10 cellular contexts compared by ENCODE assay signal in genomic region chr14:73717247-73717646, GRCh38. TPM values are rescaled to one million over a fixed set of nuclear protein-coding genes. Genes with fewer than 3 reads are reported as not detected.
DNase-seq lines count a peak whose midpoint lies in the region; ATAC-seq and TF ChIP-seq lines count a peak whose summit lies in the region.
"Had no signal": no experiment of that assay in that cellular context is flagged by ENCODE, and none has a peak within 500 bp of the region (broad histone marks: within the 10 kb centered on the region; RNA-seq: fewer than 3 reads in every experiment).

No MANE protein-coding gene starts in this region.

- no peak overlapping the region for H2BK20ac ChIP-seq in IMR-90 (ENCODE audit: low read depth, low read length)

- peak overlapping the region; percentile 68 for H3K4ac ChIP-seq in IMR-90 (ENCODE audit: low read depth, low read length)

- peaks cover 26% of the 10 kb centered on the region for H3K36me3 ChIP-seq in CD8-positive, alpha-beta memory T cell (ENCODE audit: insufficient read depth, low read length)
- H3K36me3 ChIP-seq in IMR-90 (ENCODE audit: control insufficient read depth, insufficient read depth, low read length) (peaks cover 44% of the 10 kb centered on the region), colonic mucosa (peaks cover 11% of the 10 kb centered on the region)

- H2AK9ac ChIP-seq in IMR-90 (replicated peaks; ENCODE audit: low read depth, low read length, poor library complexity): no peak overlapping the region

- H2AFZ ChIP-seq in IMR-90 (replicated peaks; ENCODE audit: low read length, poor library complexity): no peak overlapping the region

- peaks cover 6% of the 10 kb centered on the region for H3K4me1 ChIP-seq in CD8-positive, alpha-beta memory T cell (ENCODE audit: insufficient read depth, low read length)
- H3K4me1 ChIP-seq in IMR-90 (ENCODE audit: control insufficient read depth, insufficient read depth, low read length) (peaks cover 15% of the 10 kb centered on the region), colonic mucosa (no peaks in the 10 kb centered on the region)

- no peak overlapping the region for H4K91ac ChIP-seq in IMR-90 (ENCODE audit: insufficient read depth, low read depth, low read length)

- POLR2A ChIA-PET in CD8-positive, alpha-beta memory T cell (lab: Charles Lee): interaction anchor here (0.5 kb wide), 1 partner anchor 102 kb away, joined by 4 read pairs; no protein-coding TSS in a partner anchor
- POLR2A ChIA-PET in IMR-90 (lab: Charles Lee; ENCODE audit: unreplicated experiment): interaction anchor here (0.6 kb wide), 1 partner anchor 134 kb away, joined by 3 read pairs; no protein-coding TSS in a partner anchor

- H3K27ac Mint-ChIP-seq in CD8-positive, alpha-beta memory T cell: peak overlapping the region in 7 of 8 donors; percentile 4 to 77 (median 54)
- no peak overlapping the region for H3K27ac Mint-ChIP-seq in neural crest cell (ENCODE audit: unreplicated experiment)
- no peak overlapping the region for H3K27ac Mint-ChIP-seq in activated T-helper 2 cell treated with anti-CD3 and anti-CD28 coated beads, Interferon-gamma antibody, Interleukin-2, Interleukin-4, amounts not matched to agents 10 μg/mL and 5 μg/mL and 100 μg/mL, durations not matched to agents 14 hours and 24 hours and 36 hours
- H3K27ac Mint-ChIP-seq: activated CD4-positive, alpha-beta memory T cell treated with anti-CD3 and anti-CD28 coated beads, Interleukin-2, amount 10 ng/mL, durations not matched to agents 7 days and 5 days had no signal

- no peak for ATAC-seq in IMR-90 (ENCODE audit: low read depth)
- no peak for ATAC-seq in HG03460 (IDR thresholded peaks at IDR 0.05; ENCODE audit: unreplicated experiment)

- CTCF ChIA-PET in CD8-positive, alpha-beta memory T cell (lab: Charles Lee): interaction anchor here (0.7 to 3.9 kb wide), 3 partner anchors 12 to 169 kb away, joined by 3 to 18 read pairs (median 8); no protein-coding TSS in a partner anchor
- CTCF ChIA-PET in IMR-90 (lab: Yijun Ruan, JAX): no interaction called here

- H3K56ac ChIP-seq in IMR-90 (ENCODE audit: extremely low read depth, insufficient read depth, low read length): no peak overlapping the region

- H3K4me2 ChIP-seq in IMR-90 (ENCODE audit: low read depth, low read length): peak overlapping the region; percentile 7; the same call in 1 of the 2 replicates

- WGBS in IMR-90 (ENCODE audit: extremely low coverage in 2 of 2, insufficient read length in 1 of 2), 2 experiments: no CpG with 5 or more reads among the region's 2 CpGs

- no peak for TF ChIP-seq POLR2A in IMR-90 (IDR thresholded peaks at IDR 0.05; ENCODE audit: low read depth, low read length)

- peak overlapping the region; percentile 77; the same call in 1 of the 2 replicates for H2AK5ac ChIP-seq in IMR-90 (ENCODE audit: low read depth, low read length)

- no peak overlapping the region; the same call in 2 of the 3 replicates for H2BK15ac ChIP-seq in IMR-90 (ENCODE audit: low read depth, low read length)

- no peak for TF ChIP-seq RAD21 in IMR-90 (IDR thresholded peaks at IDR 0.05; ENCODE audit: low read length)

- dilution Hi-C loops in IMR-90 (cut with HindIII; ENCODE audit: low sequenced_read_pairs, unreplicated experiment): no loop called here

- peaks cover 31% of the 10 kb centered on the region for H4K20me1 ChIP-seq in IMR-90 (ENCODE audit: insufficient read depth, low read length)

- in situ Hi-C loops in IMR-90 (cut with MboI; ENCODE audit: low sequenced_read_pairs): no loop called here

- H3K27ac ChIP-seq in CD8-positive, alpha-beta memory T cell (ENCODE audit: low read depth, low read length): no peak overlapping the region
- H3K27ac ChIP-seq in IMR-90 (ENCODE audit: insufficient read depth, low read length): peak overlapping the region; percentile 69; the same call in 1 of the 2 replicates
- peak overlapping the region; percentile 9 for H3K27ac ChIP-seq in colonic mucosa

- intact Hi-C loops in IMR-90 (cut with micrococcal nuclease) (no loop called here), colonic mucosa (cut with DNase I) (loop anchor here (10.0 kb wide), 1 partner anchor 72 kb away; the partner anchor contains the start of gene DNAL1)
- intact Hi-C loops in activated T-helper 2 cell treated with anti-CD3 and anti-CD28 coated beads, Interferon-gamma antibody, Interleukin-2, Interleukin-4, amounts not matched to agents 10 μg/mL and 5 μg/mL and 100 μg/mL, durations not matched to agents 14 hours and 24 hours and 36 hours (cut with micrococcal nuclease): loop anchor here (10.0 kb wide), 1 partner anchor 662 kb away; the partner anchor contains the start of gene RBM25

- H3K9me3 ChIP-seq in CD8-positive, alpha-beta memory T cell (ENCODE audit: low read length): no peaks in the 10 kb centered on the region
- H3K9me3 ChIP-seq in IMR-90 (ENCODE audit: control insufficient read depth, insufficient read depth, low read length) (no peaks in the 10 kb centered on the region), colonic mucosa (no peaks in the 10 kb centered on the region)

- H3K9me3 Mint-ChIP-seq in CD8-positive, alpha-beta memory T cell: no peaks in the 10 kb centered on the region
- no peaks in the 10 kb centered on the region for H3K9me3 Mint-ChIP-seq in neural crest cell
- H3K9me3 Mint-ChIP-seq in activated T-helper 2 cell treated with anti-CD3 and anti-CD28 coated beads, Interferon-gamma antibody, Interleukin-2, Interleukin-4, amounts not matched to agents 10 μg/mL and 5 μg/mL and 100 μg/mL, durations not matched to agents 14 hours and 24 hours and 36 hours: no peaks in the 10 kb centered on the region
- H3K9me3 Mint-ChIP-seq: activated CD4-positive, alpha-beta memory T cell treated with anti-CD3 and anti-CD28 coated beads, Interleukin-2, amount 10 ng/mL, durations not matched to agents 7 days and 5 days had no signal

- TF ChIP-seq CTCF in IMR-90 (conservative IDR thresholded peaks at IDR 0.05; ENCODE audit: low read depth, low read length): no peak
- TF ChIP-seq CTCF in colonic mucosa (IDR thresholded peaks at IDR 0.05): no peak
- TF ChIP-seq CTCF in neural crest cell (conservative IDR thresholded peaks at IDR 0.05): no peak

- H3K9me1 ChIP-seq in IMR-90 (ENCODE audit: insufficient read depth, low read length): peaks cover 12% of the 10 kb centered on the region

- DNase-seq in CD8-positive, alpha-beta memory T cell: no peak
- DNase-seq in IMR-90 (peak; percentile 22), colonic mucosa (no peak), neural crest cell (ENCODE audit: low read depth, low spot score) (no peak), NCI-H2107 treated with DMSO at 0.1 percent for 48 hours (lab: John Stamatoyannopoulos, UW; ENCODE audit: unreplicated experiment) (no peak), H4 (ENCODE audit: low spot score) (no peak)
- DNase-seq in activated T-helper 2 cell treated with anti-CD3 and anti-CD28 coated beads, Interferon-gamma antibody, Interleukin-2, Interleukin-4, amounts not matched to agents 10 μg/mL and 5 μg/mL and 100 μg/mL, durations not matched to agents 14 hours and 24 hours and 36 hours (ENCODE audit: low spot score): no peak
- DNase-seq: activated CD4-positive, alpha-beta memory T cell treated with anti-CD3 and anti-CD28 coated beads, Interleukin-2, amount 10 ng/mL, durations not matched to agents 7 days and 5 days; NCI-H510A had no signal

- H3K4me3 Mint-ChIP-seq in CD8-positive, alpha-beta memory T cell: peak overlapping the region in 2 of 7 donors; percentile 37 to 66
- peak overlapping the region; percentile 88 for H3K4me3 Mint-ChIP-seq in neural crest cell
- no peak overlapping the region for H3K4me3 Mint-ChIP-seq in activated T-helper 2 cell treated with anti-CD3 and anti-CD28 coated beads, Interferon-gamma antibody, Interleukin-2, Interleukin-4, amounts not matched to agents 10 μg/mL and 5 μg/mL and 100 μg/mL, durations not matched to agents 14 hours and 24 hours and 36 hours (ENCODE audit: low read depth)
- H3K4me3 Mint-ChIP-seq: activated CD4-positive, alpha-beta memory T cell treated with anti-CD3 and anti-CD28 coated beads, Interleukin-2, amount 10 ng/mL, durations not matched to agents 7 days and 5 days had no signal

- H4K8ac ChIP-seq in IMR-90 (ENCODE audit: low read depth in 2 of 2, low read length in 2 of 2): peak overlapping the region in 1 of 2 experiments; percentile 20; a peak in 1 of 4 replicates

- H2BK120ac ChIP-seq in IMR-90 (ENCODE audit: low read depth, low read length): no peak overlapping the region; the same call in 1 of the 2 replicates

- peaks cover 6 to 83% (median 16%) of the 10 kb centered on the region in 3 donors for H3K36me3 Mint-ChIP-seq in CD8-positive, alpha-beta memory T cell
- peaks cover 13% of the 10 kb centered on the region for H3K36me3 Mint-ChIP-seq in neural crest cell (ENCODE audit: low read depth)
- peaks cover 65% of the 10 kb centered on the region for H3K36me3 Mint-ChIP-seq in activated T-helper 2 cell treated with anti-CD3 and anti-CD28 coated beads, Interferon-gamma antibody, Interleukin-2, Interleukin-4, amounts not matched to agents 10 μg/mL and 5 μg/mL and 100 μg/mL, durations not matched to agents 14 hours and 24 hours and 36 hours (ENCODE audit: low read depth)

- no peak overlapping the region for H3K9ac ChIP-seq in IMR-90 (ENCODE audit: low read depth, low read length)
- peak overlapping the region; percentile 26 to 28 for H3K9ac ChIP-seq in colonic mucosa (ENCODE audit: low read depth in 2 of 2, low read length in 2 of 2)

- no peak overlapping the region for H2BK5ac ChIP-seq in IMR-90 (ENCODE audit: low read depth, low read length, poor library complexity, severe bottlenecking)

- peak overlapping the region; percentile 21; the same call in 1 of the 2 replicates for H3K18ac ChIP-seq in IMR-90 (ENCODE audit: low read depth, low read length)

- 0 out of 2 replicates have a peak overlapping the region, but pooled peaks have one; percentile 37 for H3K14ac ChIP-seq in IMR-90 (replicated peaks; ENCODE audit: low read depth, low read length)

- peak overlapping the region; percentile 70 for H3K23ac ChIP-seq in IMR-90 (ENCODE audit: low read depth, low read length)

- no peak overlapping the region for H4K5ac ChIP-seq in IMR-90 (ENCODE audit: low read depth, low read length)

- H3K4me3 ChIP-seq in CD8-positive, alpha-beta memory T cell (ENCODE audit: low read length): no peak overlapping the region
- H3K4me3 ChIP-seq in IMR-90 (ENCODE audit: insufficient read depth, low read depth, low read length) (no peak overlapping the region), colonic mucosa (no peak overlapping the region)

- H3K27me3 Mint-ChIP-seq in CD8-positive, alpha-beta memory T cell: no peaks in the 10 kb centered on the region
- H3K27me3 Mint-ChIP-seq in neural crest cell (ENCODE audit: low read depth): no peaks in the 10 kb centered on the region
- H3K27me3 Mint-ChIP-seq in activated T-helper 2 cell treated with anti-CD3 and anti-CD28 coated beads, Interferon-gamma antibody, Interleukin-2, Interleukin-4, amounts not matched to agents 10 μg/mL and 5 μg/mL and 100 μg/mL, durations not matched to agents 14 hours and 24 hours and 36 hours (ENCODE audit: low read depth): no peaks in the 10 kb centered on the region
- H3K27me3 Mint-ChIP-seq: activated CD4-positive, alpha-beta memory T cell treated with anti-CD3 and anti-CD28 coated beads, Interleukin-2, amount 10 ng/mL, durations not matched to agents 7 days and 5 days had no signal

- no peaks in the 10 kb centered on the region for H3K27me3 ChIP-seq in CD8-positive, alpha-beta memory T cell (ENCODE audit: insufficient read depth, low read length, poor library complexity, severe bottlenecking)
- H3K27me3 ChIP-seq in IMR-90 (ENCODE audit: control insufficient read depth, insufficient read depth, low read length): no peaks in the 10 kb centered on the region
- H3K27me3 ChIP-seq in colonic mucosa: no peaks in the 10 kb centered on the region

- H3K79me1 ChIP-seq in IMR-90 (ENCODE audit: low read depth in 1 of 2, low read length in 2 of 2): peaks cover 22 to 71% of the 10 kb centered on the region in 2 experiments

- no TSS peak for BruUV-seq in IMR-90 (replicated peaks; lab: Mats Ljungman, UMichigan)

- peaks cover 20 to 21% (median 20%) of the 10 kb centered on the region in 3 donors for H3K4me1 Mint-ChIP-seq in CD8-positive, alpha-beta memory T cell
- peaks cover 67% of the 10 kb centered on the region for H3K4me1 Mint-ChIP-seq in neural crest cell
- H3K4me1 Mint-ChIP-seq in activated T-helper 2 cell treated with anti-CD3 and anti-CD28 coated beads, Interferon-gamma antibody, Interleukin-2, Interleukin-4, amounts not matched to agents 10 μg/mL and 5 μg/mL and 100 μg/mL, durations not matched to agents 14 hours and 24 hours and 36 hours (ENCODE audit: low read depth): peaks cover 10% of the 10 kb centered on the region

RNA-seq across cellular contexts. Expression of gene PNMA1, which starts 3.1 kb away (rescaled TPM):
- total RNA-seq in CD8-positive, alpha-beta memory T cell: 10 to 100 TPM; 56.8 to 61.0 TPM
- polyA plus RNA-seq in CD8-positive, alpha-beta memory T cell: 43.7 TPM
- 6.5 and 7.5 TPM in 2 replicates for total RNA-seq in IMR-90 (2012; rRNA removed)
- 21.0 and 28.2 TPM in 2 replicates for polyA plus RNA-seq in IMR-90 (2012; rRNA removed)
- 22.6 and 27.0 TPM in 2 replicates for polyA plus RNA-seq in IMR-90 (2012; cell fraction: cytosol; rRNA removed)
- 13.7 and 19.3 TPM in 2 replicates for polyA plus RNA-seq in IMR-90 (2012; cell fraction: nucleus; rRNA removed; ENCODE audit: low replicate concordance)
- total RNA-seq in colonic mucosa: 10 to 100 TPM; 13.4 to 28.3 TPM
- total RNA-seq in neural crest cell: 94.4 and 97.4 TPM in 2 replicates
- 30.1 and 32.1 TPM in 2 replicates for total RNA-seq in activated T-helper 2 cell treated with anti-CD3 and anti-CD28 coated beads, Interferon-gamma antibody, Interleukin-2, Interleukin-4, amounts not matched to agents 10 μg/mL and 5 μg/mL and 100 μg/mL, durations not matched to agents 14 hours and 24 hours and 36 hours
- total RNA-seq in H4 (2014; rRNA removed; shearing (Covaris generic)): 12.9 and 14.0 TPM in 2 replicates

Comparison
In these comparisons a context has a peak if more than half of its experiments do, and no peak if none do; other contexts are left out.
1. H3K27ac Mint-ChIP-seq: peak in CD8-positive, alpha-beta memory T cell (7 of 8); none in neural crest cell (single experiment) and activated T-helper 2 cell treated with anti-CD3 and anti-CD28 coated beads, Interferon-gamma antibody, Interleukin-2, Interleukin-4, amounts not matched to agents 10 μg/mL and 5 μg/mL and 100 μg/mL, durations not matched to agents 14 hours and 24 hours and 36 hours (single experiment).